Comparison of ENCODE assay signal across 8 cellular contexts in the genomic region with DNA sequence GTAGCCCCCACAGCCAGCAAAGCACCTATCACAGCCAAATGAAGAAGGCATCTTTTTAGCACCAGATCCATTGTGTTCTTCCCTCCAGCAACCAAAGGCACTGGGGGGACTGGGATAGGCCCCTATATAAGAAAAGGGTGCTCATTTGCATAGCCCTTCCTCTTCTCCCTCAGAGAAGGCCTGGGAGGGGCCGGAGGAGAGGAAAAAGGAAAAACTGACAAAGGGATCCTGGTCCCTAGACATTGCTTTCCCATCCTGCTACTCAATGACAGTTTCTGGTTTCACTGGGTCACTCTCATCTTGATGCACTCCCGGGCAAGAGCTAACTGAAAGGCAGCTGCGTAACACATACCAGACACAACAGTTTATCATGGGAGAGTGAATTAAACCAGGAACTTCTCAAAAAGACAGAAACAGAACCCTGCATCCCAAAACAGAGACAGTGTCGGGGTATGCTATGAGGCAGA. TPM values are rescaled to one million over a fixed set of nuclear protein-coding genes. Genes with fewer than 3 reads are reported as not detected.
DNase-seq lines count a peak whose midpoint lies in the region; ATAC-seq lines count a peak whose summit lies in the region.

Gene PMEL, minus strand, starts transcription at position 102 of the 467 bp plus-strand sequence. Its CDS starts 31 bp downstream, at position 71.

- H3K79me1 ChIP-seq in mesenchymal stem cell (replicated peaks; ENCODE audit: low read length, poor library complexity, severe bottlenecking): peaks cover 22% of the 10 kb centered on the region

- H3K27me3 ChIP-seq in mesenchymal stem cell (ENCODE audit: control insufficient read depth in 1 of 2, insufficient read depth in 1 of 2, low read length in 2 of 2): no peaks in the 10 kb centered on the region

- H3K9me3 ChIP-seq in mesenchymal stem cell (ENCODE audit: control insufficient read depth, low read length): no peaks in the 10 kb centered on the region

- H4K91ac ChIP-seq in mesenchymal stem cell (ENCODE audit: low read length): no peak within 1 kb of the TSS

- H2BK120ac ChIP-seq in mesenchymal stem cell (ENCODE audit: low read depth, low read length): no peak within 1 kb of the TSS

- H3K23ac ChIP-seq in mesenchymal stem cell (ENCODE audit: low read length in 2 of 2): no peak within 1 kb of the TSS

- H3K14ac ChIP-seq in mesenchymal stem cell (ENCODE audit: low read length in 2 of 2): no peak within 1 kb of the TSS

- 26% methylated on average over 4 of the region's 4 CpGs for WGBS in mesenchymal stem cell

- H2AK5ac ChIP-seq in mesenchymal stem cell (ENCODE audit: low read length, severe bottlenecking): peak within 1 kb of the TSS; percentile 53

- H3K4me3 ChIP-seq in mesenchymal stem cell (ENCODE audit: insufficient read depth in 1 of 2, low read depth in 1 of 2, low read length in 2 of 2): peak within 1 kb of the TSS; percentile 65 to 92

- H2BK15ac ChIP-seq in mesenchymal stem cell (ENCODE audit: low read depth, poor library complexity, severe bottlenecking): peak within 1 kb of the TSS; percentile 73

- ATAC-seq in GM21825 (IDR thresholded peaks at IDR 0.05; ENCODE audit: unreplicated experiment) (no peak), HG02852 (IDR thresholded peaks at IDR 0.05; ENCODE audit: unreplicated experiment) (no peak)

- peak; percentile 44 for DNase-seq in DMS53 treated with DMSO at 0.1 percent for 48 hours (lab: John Stamatoyannopoulos, UW; ENCODE audit: unreplicated experiment)
- peak; percentile 38 for DNase-seq in MV-4-11 (lab: John Stamatoyannopoulos, UW)
- DNase-seq in mesenchymal stem cell: peak; percentile 45
- no peak for DNase-seq in caudate nucleus (lab: John Stamatoyannopoulos, UW)
- DNase-seq in posterior vena cava (ENCODE audit: low spot score): no peak

- intact Hi-C loops in dendritic cell treated with granulocyte-macrophage colony-stimulating factor and Interleukin-4, amounts not matched to agents 40 ng/mL and 50 ng/mL, for 4 days (cut with micrococcal nuclease): no loop called here
- intact Hi-C loops in posterior vena cava (cut with DNase I): loop anchor here in 1 of 2 donors (2.0 kb wide), 1 partner anchor 25 kb away; no protein-coding TSS in a partner anchor

- H2BK12ac ChIP-seq in mesenchymal stem cell (ENCODE audit: low read length in 2 of 2): no peak within 1 kb of the TSS

- H2BK5ac ChIP-seq in mesenchymal stem cell (ENCODE audit: low read depth, low read length, poor library complexity, severe bottlenecking): no peak within 1 kb of the TSS

- H4K8ac ChIP-seq in mesenchymal stem cell (ENCODE audit: low read length): peak within 1 kb of the TSS; percentile 76

- no peaks in the 10 kb centered on the region for H3K9me3 Mint-ChIP-seq in dendritic cell treated with granulocyte-macrophage colony-stimulating factor and Interleukin-4, amounts not matched to agents 40 ng/mL and 50 ng/mL, for 4 days

- H3K36me3 ChIP-seq in mesenchymal stem cell (ENCODE audit: control insufficient read depth in 1 of 2, insufficient read depth in 2 of 2, low read depth in 1 of 2, low read length in 2 of 2): peaks cover 0 to 9% of the 10 kb centered on the region in 2 experiments

- H3K4me1 ChIP-seq in mesenchymal stem cell (ENCODE audit: control insufficient read depth, insufficient read depth, low read depth, low read length): no peaks in the 10 kb centered on the region

- H3K36me3 Mint-ChIP-seq in dendritic cell treated with granulocyte-macrophage colony-stimulating factor and Interleukin-4, amounts not matched to agents 40 ng/mL and 50 ng/mL, for 4 days (ENCODE audit: low read depth): peaks cover 16% of the 10 kb centered on the region

- peak within 1 kb of the TSS; percentile 63 for H3K4me2 ChIP-seq in mesenchymal stem cell (ENCODE audit: low read length, poor library complexity, severe bottlenecking)

- H3K4me3 Mint-ChIP-seq in dendritic cell treated with granulocyte-macrophage colony-stimulating factor and Interleukin-4, amounts not matched to agents 40 ng/mL and 50 ng/mL, for 4 days: peak within 1 kb of the TSS; percentile 86

- H3K18ac ChIP-seq in mesenchymal stem cell (ENCODE audit: low read depth in 1 of 2, low read length in 2 of 2): peak within 1 kb of the TSS; percentile 30 to 54

- H3K9ac ChIP-seq in mesenchymal stem cell (ENCODE audit: low read length): peak within 1 kb of the TSS; percentile 90

- peak within 1 kb of the TSS; percentile 86 for H2AFZ ChIP-seq in mesenchymal stem cell (ENCODE audit: low read depth, low read length)

- H3K4me1 Mint-ChIP-seq in dendritic cell treated with granulocyte-macrophage colony-stimulating factor and Interleukin-4, amounts not matched to agents 40 ng/mL and 50 ng/mL, for 4 days (ENCODE audit: low read depth): peaks cover 31% of the 10 kb centered on the region

- H3K27ac ChIP-seq in mesenchymal stem cell (ENCODE audit: low read length, poor library complexity, severe bottlenecking): peak within 1 kb of the TSS; percentile 15
- no peak within 1 kb of the TSS for H3K27ac ChIP-seq in caudate nucleus (ENCODE audit: low read depth, low read length)

- no peaks in the 10 kb centered on the region for H3K27me3 Mint-ChIP-seq in dendritic cell treated with granulocyte-macrophage colony-stimulating factor and Interleukin-4, amounts not matched to agents 40 ng/mL and 50 ng/mL, for 4 days

- peak within 1 kb of the TSS; percentile 80 for H3K27ac Mint-ChIP-seq in dendritic cell treated with granulocyte-macrophage colony-stimulating factor and Interleukin-4, amounts not matched to agents 40 ng/mL and 50 ng/mL, for 4 days

- H3K4ac ChIP-seq in mesenchymal stem cell (ENCODE audit: low read depth in 1 of 2, low read length in 2 of 2): peak within 1 kb of the TSS in 1 of 2 experiments; percentile 62

RNA-seq across cellular contexts. Expression of gene PMEL, which starts in this region (rescaled TPM):
- 0.26 TPM for polyA plus RNA-seq in mesenchymal stem cell (2013, experiment 1 of 2)
- 0.81 TPM for polyA plus RNA-seq in mesenchymal stem cell (2013, experiment 2 of 2)
- 10 to 100 TPM in 1 of 2 donors, 1 to 10 TPM in 1; 5.0 to 26.1 TPM for total RNA-seq in posterior vena cava

Comparison
In these comparisons a context has a peak if more than half of its experiments do, and no peak if none do; other contexts are left out.
1. DNase-seq: peak in DMS53 treated with DMSO at 0.1 percent for 48 hours (single experiment), MV-4-11 (single experiment) and mesenchymal stem cell (single experiment); none in caudate nucleus (0 of 61) and posterior vena cava (single experiment).